13 cellular contexts compared by ENCODE assay signal in genomic region chr7:24851791-24852190, GRCh38.
DNase-seq lines count a peak whose midpoint lies in the region; ATAC-seq and TF ChIP-seq lines count a peak whose summit lies in the region.
"Had no signal": no experiment of that assay in that cellular context is flagged by ENCODE, and none has a peak within 500 bp of the region (broad histone marks: within the 10 kb centered on the region; RNA-seq: fewer than 3 reads in every experiment).

No MANE protein-coding gene starts in this region.

- H3K9ac ChIP-seq in DND-41 (ENCODE audit: low read depth, low read length) = no peak overlapping the region

- H3K36me3 ChIP-seq in DND-41 (ENCODE audit: insufficient read depth, low read length) = peaks cover 35% of the 10 kb centered on the region
- H3K36me3 ChIP-seq in CD8-positive, alpha-beta T cell (ENCODE audit: insufficient read depth, low read length) = no peaks in the 10 kb centered on the region

- no peaks in the 10 kb centered on the region for H3K79me2 ChIP-seq in DND-41 (ENCODE audit: insufficient read depth, low read length)

- H3K4me1 ChIP-seq in DND-41 (ENCODE audit: insufficient read depth, low read length) = no peaks in the 10 kb centered on the region
- H3K4me1 ChIP-seq in CD8-positive, alpha-beta T cell (ENCODE audit: insufficient read depth, low read length) = no peaks in the 10 kb centered on the region

- H4K20me1 ChIP-seq in DND-41 (ENCODE audit: insufficient read depth, low read length) = no peaks in the 10 kb centered on the region

- no peaks in the 10 kb centered on the region for H3K9me3 Mint-ChIP-seq in activated CD4-positive, alpha-beta memory T cell treated with anti-CD3 and anti-CD28 coated beads, Interleukin-2, amount 10 ng/mL, durations not matched to agents 7 days and 5 days
- H3K9me3 Mint-ChIP-seq in CD8-positive, alpha-beta T cell = no peaks in the 10 kb centered on the region

- intact Hi-C loops in CD8-positive, alpha-beta T cell (cut with DNase I, micrococcal nuclease) = no loop called here

- no peak overlapping the region for H2AFZ ChIP-seq in DND-41 (ENCODE audit: low read depth, low read length)

- peak; percentile 17 for DNase-seq in DND-41
- peak; percentile 83 for DNase-seq in LHCN-M2 (ENCODE audit: low read depth)
- peak; percentile 26 for DNase-seq in activated CD4-positive, alpha-beta memory T cell treated with anti-CD3 and anti-CD28 coated beads, Interleukin-2, amount 10 ng/mL, durations not matched to agents 7 days and 5 days
- DNase-seq in iris pigment epithelial cell (ENCODE audit: low read depth) = peak; percentile 74
- no peak for DNase-seq in 8988T
- DNase-seq in DMS114 treated with DMSO at 0.1 percent for 48 hours (lab: John Stamatoyannopoulos, UW; ENCODE audit: unreplicated experiment) = no peak
- no peak for DNase-seq in CD8-positive, alpha-beta T cell
- DNase-seq: activated effector memory CD4-positive, alpha-beta T cell treated with Interleukin-2 at 50 U/mL for 16 hours; effector memory CD4-positive, alpha-beta T cell; kidney; NCI-H1694 had no signal

- no peak for TF ChIP-seq CTCF in DND-41 (IDR thresholded peaks at IDR 0.05; ENCODE audit: borderline replicate concordance, extremely low read depth, low read length, poor library complexity, severe bottlenecking)
- no peak for TF ChIP-seq CTCF in CD8-positive, alpha-beta T cell (IDR thresholded peaks at IDR 0.05)

- POLR2A ChIA-PET in activated CD4-positive, alpha-beta memory T cell treated with anti-CD3 and anti-CD28 coated beads, Interleukin-2, amount 10 ng/mL, durations not matched to agents 7 days and 5 days (lab: Charles Lee) = interaction anchor here (0.8 kb wide), 1 partner anchor 25 kb away, joined by 3 read pairs; no protein-coding TSS in a partner anchor
- POLR2A ChIA-PET in CD8-positive, alpha-beta T cell (lab: Charles Lee) = no interaction called here

- no peaks in the 10 kb centered on the region for H3K9me3 ChIP-seq in DND-41 (ENCODE audit: insufficient read depth, low read length, severe bottlenecking)
- no peaks in the 10 kb centered on the region for H3K9me3 ChIP-seq in CD8-positive, alpha-beta T cell (ENCODE audit: low read length)

- CTCF ChIA-PET in activated CD4-positive, alpha-beta memory T cell treated with anti-CD3 and anti-CD28 coated beads, Interleukin-2, amount 10 ng/mL, durations not matched to agents 7 days and 5 days (lab: Charles Lee) = interaction anchor here (0.6 to 1.0 kb wide), 3 partner anchors 31 to 246 kb away, joined by 3 to 4 read pairs (median 4); no protein-coding TSS in a partner anchor
- CTCF ChIA-PET in CD8-positive, alpha-beta T cell (lab: Charles Lee) = no interaction called here

- no peak overlapping the region for H3K4me3 ChIP-seq in DND-41 (ENCODE audit: low read depth in 1 of 2, low read length in 2 of 2)
- H3K4me3 ChIP-seq in CD8-positive, alpha-beta T cell (ENCODE audit: low read depth, low read length) = no peak overlapping the region

- ATAC-seq in DND-41 (ENCODE audit: insufficient read depth, low read depth) (no peak), HG02759 (IDR thresholded peaks at IDR 0.05; ENCODE audit: unreplicated experiment) (no peak)
- no peak for ATAC-seq in CD8-positive, alpha-beta T cell

- no peaks in the 10 kb centered on the region for H3K27me3 ChIP-seq in DND-41 (ENCODE audit: insufficient read depth, low read length, poor library complexity)
- H3K27me3 ChIP-seq in CD8-positive, alpha-beta T cell (ENCODE audit: insufficient read depth, low read length) = no peaks in the 10 kb centered on the region

- H3K27ac ChIP-seq in DND-41 (ENCODE audit: low read length) = no peak overlapping the region
- H3K27ac ChIP-seq in CD8-positive, alpha-beta T cell (ENCODE audit: low read depth, low read length) = no peak overlapping the region

- no peak overlapping the region for H3K4me2 ChIP-seq in DND-41 (ENCODE audit: insufficient read depth, low read length)

- no peak overlapping the region for H3K27ac Mint-ChIP-seq in activated CD4-positive, alpha-beta memory T cell treated with anti-CD3 and anti-CD28 coated beads, Interleukin-2, amount 10 ng/mL, durations not matched to agents 7 days and 5 days
- H3K27ac Mint-ChIP-seq in CD8-positive, alpha-beta T cell = no peak overlapping the region
- H3K27ac Mint-ChIP-seq: progenitor cell of endocrine pancreas had no signal

- no peak overlapping the region for H3K4me3 Mint-ChIP-seq in activated CD4-positive, alpha-beta memory T cell treated with anti-CD3 and anti-CD28 coated beads, Interleukin-2, amount 10 ng/mL, durations not matched to agents 7 days and 5 days
- no peak overlapping the region for H3K4me3 Mint-ChIP-seq in CD8-positive, alpha-beta T cell

- no peaks in the 10 kb centered on the region for H3K27me3 Mint-ChIP-seq in activated CD4-positive, alpha-beta memory T cell treated with anti-CD3 and anti-CD28 coated beads, Interleukin-2, amount 10 ng/mL, durations not matched to agents 7 days and 5 days
- H3K27me3 Mint-ChIP-seq in CD8-positive, alpha-beta T cell (ENCODE audit: low read depth) = no peaks in the 10 kb centered on the region
- H3K27me3 Mint-ChIP-seq: progenitor cell of endocrine pancreas had no signal

- H3K36me3 Mint-ChIP-seq in activated CD4-positive, alpha-beta memory T cell treated with anti-CD3 and anti-CD28 coated beads, Interleukin-2, amount 10 ng/mL, durations not matched to agents 7 days and 5 days (ENCODE audit: low read depth) = peaks cover 76% of the 10 kb centered on the region
- H3K36me3 Mint-ChIP-seq in CD8-positive, alpha-beta T cell = peaks cover 58% of the 10 kb centered on the region

- H3K4me1 Mint-ChIP-seq in activated CD4-positive, alpha-beta memory T cell treated with anti-CD3 and anti-CD28 coated beads, Interleukin-2, amount 10 ng/mL, durations not matched to agents 7 days and 5 days = peaks cover 40% of the 10 kb centered on the region
- H3K4me1 Mint-ChIP-seq in CD8-positive, alpha-beta T cell (ENCODE audit: low read depth) = no peaks in the 10 kb centered on the region

Comparison
In these comparisons a context has a peak if more than half of its experiments do, and no peak if none do; other contexts are left out.
1. DNase-seq: peak in DND-41 (single experiment), LHCN-M2 (single experiment), activated CD4-positive, alpha-beta memory T cell treated with anti-CD3 and anti-CD28 coated beads, Interleukin-2, amount 10 ng/mL, durations not matched to agents 7 days and 5 days (single experiment) and iris pigment epithelial cell (single experiment); none in 8988T (single experiment), DMS114 treated with DMSO at 0.1 percent for 48 hours (single experiment) and CD8-positive, alpha-beta T cell (0 of 7).